In genomic region chr7:151139791-151140190, GRCh38 we compare ENCODE assay signal across 29 cellular contexts. TPM values are rescaled to one million over a fixed set of nuclear protein-coding genes. Genes with fewer than 3 reads are reported as not detected.
A peak's percentile ranks its signal among the peaks of the same experiment; 100 is the strongest.
DNase-seq lines count a peak whose midpoint lies in the region; ATAC-seq and TF ChIP-seq lines count a peak whose summit lies in the region.
"Had no signal": no experiment of that assay in that cellular context is flagged by ENCODE, and none has a peak within 500 bp of the region (broad histone marks: within the 10 kb centered on the region; RNA-seq: fewer than 3 reads in every experiment).

No MANE protein-coding gene starts in this region.

- ATAC-seq in HG03342 (IDR thresholded peaks at IDR 0.05; ENCODE audit: unreplicated experiment) = no peak
- ATAC-seq: GM12878 had no signal

- H3K4me3 ChIP-seq in WERI-Rb-1 (ENCODE audit: low read depth, low read length) = no peak overlapping the region
- no peak overlapping the region for H3K4me3 ChIP-seq in testis
- H3K4me3 ChIP-seq: A549, GM12878, HAP-1, MG63 had no signal

- peaks cover 61% of the 10 kb centered on the region for H3K36me3 ChIP-seq in WERI-Rb-1
- H3K36me3 ChIP-seq in testis (ENCODE audit: low read depth, missing control alignments) = no peaks in the 10 kb centered on the region

- no peak overlapping the region for H3K27ac Mint-ChIP-seq in glutamatergic neuron (ENCODE audit: unreplicated experiment)
- H3K27ac Mint-ChIP-seq: CD4-positive, alpha-beta memory T cell; HFFc6 had no signal

- TF ChIP-seq POLR2A in testis (IDR thresholded peaks at IDR 0.05) = no peak

- H3K4me1 Mint-ChIP-seq in glutamatergic neuron (ENCODE audit: low read depth, unreplicated experiment) = peaks cover 20% of the 10 kb centered on the region

- peaks cover 28% of the 10 kb centered on the region for H3K27me3 Mint-ChIP-seq in glutamatergic neuron (ENCODE audit: unreplicated experiment)
- H3K27me3 Mint-ChIP-seq: CD4-positive, alpha-beta memory T cell had no signal

- no peaks in the 10 kb centered on the region for H3K9me3 ChIP-seq in WERI-Rb-1 (ENCODE audit: severe bottlenecking)
- no peaks in the 10 kb centered on the region for H3K9me3 ChIP-seq in testis
- H3K9me3 ChIP-seq: A549, HAP-1, MG63 had no signal

- H3K36me3 Mint-ChIP-seq in glutamatergic neuron (ENCODE audit: unreplicated experiment) = no peaks in the 10 kb centered on the region

- H3K4me3 Mint-ChIP-seq in glutamatergic neuron (ENCODE audit: unreplicated experiment) = no peak overlapping the region
- H3K4me3 Mint-ChIP-seq: CD4-positive, alpha-beta memory T cell; HFFc6 had no signal

- intact Hi-C loops in testis (cut with DNase I; ENCODE audit: low total_unique reads) = no loop called here

- H3K27me3 ChIP-seq in WERI-Rb-1 (ENCODE audit: insufficient read depth, low read depth, severe bottlenecking) = no peaks in the 10 kb centered on the region
- H3K27me3 ChIP-seq in testis = no peaks in the 10 kb centered on the region
- H3K27me3 ChIP-seq: MG63 had no signal

- H3K9me3 Mint-ChIP-seq in glutamatergic neuron (ENCODE audit: unreplicated experiment) = peaks cover 25% of the 10 kb centered on the region
- H3K9me3 Mint-ChIP-seq: HFFc6 had no signal

- H3K27ac ChIP-seq in WERI-Rb-1 = no peak overlapping the region
- H3K27ac ChIP-seq in testis = no peak overlapping the region
- H3K27ac ChIP-seq: A549 had no signal

- peaks cover 18% of the 10 kb centered on the region for H3K4me1 ChIP-seq in testis
- H3K4me1 ChIP-seq: A549, HAP-1 had no signal

- TF ChIP-seq CTCF in WERI-Rb-1 (IDR thresholded peaks at IDR 0.05; ENCODE audit: low read depth, low read length) (no peak), glutamatergic neuron (IDR thresholded peaks at IDR 0.05; ENCODE audit: partially characterized antibody, unreplicated experiment) (no peak), testis (IDR thresholded peaks at IDR 0.05) (no peak)

- WGBS in testis, 2 donors = 87 to 92% methylated on average over 9 of the region's 9 CpGs

- DNase-seq in activated effector memory CD4-positive, alpha-beta T cell treated with anti-CD3 and anti-CD28 coated beads, Interleukin-2, amount 50 U/mL, for 16 hours = peak; percentile 43
- DNase-seq in activated effector memory CD4-positive, alpha-beta T cell treated with Interleukin-2 at 50 U/mL for 16 hours = no peak
- DNase-seq in WERI-Rb-1 = peak; percentile 3
- DNase-seq in glutamatergic neuron = peak; percentile 13
- peak; percentile 12 for DNase-seq in testis
- no peak for DNase-seq in NCI-H345 treated with DMSO at 0.1 percent for 48 hours (lab: John Stamatoyannopoulos, UW; ENCODE audit: unreplicated experiment)
- DNase-seq in ureter (ENCODE audit: low spot score) = no peak
- DNase-seq: AML-193; C1 segment of cervical spinal cord; CD4-positive, alpha-beta memory T cell; COR-L47; DMS53; GOT3; HFFc6; IMR-90; KG1; MG63; NCI-H1105 treated with DMSO at 0.1 percent for 48 hours; NCI-H2029 treated with DMSO at 0.1 percent for 48 hours; NCI-H526 treated with DMSO at 0.1 percent for 48 hours; SHP77 treated with DMSO at 0.1 percent for 48 hours had no signal

RNA-seq across cellular contexts. Expression of gene GBX1, which starts 27.7 kb away (rescaled TPM):
- not detected for total RNA-seq in glutamatergic neuron (ENCODE audit: unreplicated experiment)
- 10 to 100 TPM in 1 of 2 donors, 1 to 10 TPM in 1; 2.9 to 15.6 TPM for total RNA-seq in testis
- 7.2 TPM for polyA plus RNA-seq in testis (ENCODE audit: insufficient read depth, low read depth, low replicate concordance)
- total RNA-seq in ureter = not detected
- total RNA-seq: CD4-positive, alpha-beta memory T cell; Daoy; G401; GM12878; HFFc6; IMR-90; NCI-H460; OCI-LY7 had no signal
- polyA plus RNA-seq: A549; CD4-positive, alpha-beta memory T cell; GM12878; IMR-90 had no signal

RNA-seq across cellular contexts. Expression of gene ASB10, which starts 47.3 kb away (rescaled TPM):
- total RNA-seq in glutamatergic neuron (ENCODE audit: unreplicated experiment) (not detected), testis (under 1 TPM in 1 of 2 donors, not detected in 1; 0.39 TPM), ureter (not detected)
- polyA plus RNA-seq in testis (ENCODE audit: insufficient read depth, low read depth, low replicate concordance) = 0.18 TPM
- total RNA-seq: CD4-positive, alpha-beta memory T cell; Daoy; G401; GM12878; HFFc6; IMR-90; NCI-H460; OCI-LY7 had no signal
- polyA plus RNA-seq: A549; CD4-positive, alpha-beta memory T cell; GM12878; IMR-90 had no signal

RNA-seq across cellular contexts. Expression of gene AGAP3, which starts 53.5 kb away (rescaled TPM):
- total RNA-seq in glutamatergic neuron (ENCODE audit: unreplicated experiment) = 406 TPM
- total RNA-seq in testis = 10 to 100 TPM; 65.6 to 90.5 TPM
- polyA plus RNA-seq in testis (ENCODE audit: insufficient read depth, low read depth, low replicate concordance) = 44.1 TPM
- total RNA-seq in ureter = 178 TPM

RNA-seq across cellular contexts. Expression of gene TMUB1, which starts 56.5 kb away (rescaled TPM):
- total RNA-seq in glutamatergic neuron (ENCODE audit: unreplicated experiment) (45.7 TPM), testis (10 to 100 TPM; 63.2 to 68.7 TPM), ureter (24.9 TPM)
- 30.8 TPM for polyA plus RNA-seq in testis (ENCODE audit: insufficient read depth, low read depth, low replicate concordance)

RNA-seq across cellular contexts. Expression of gene FASTK, which starts 59.2 kb away (rescaled TPM):
- 64.7 TPM for total RNA-seq in glutamatergic neuron (ENCODE audit: unreplicated experiment)
- 100 to 1,000 TPM; 114 to 124 TPM for total RNA-seq in testis
- polyA plus RNA-seq in testis (ENCODE audit: insufficient read depth, low read depth, low replicate concordance) = 60.3 TPM
- total RNA-seq in ureter = 91.7 TPM

Comparison
In these comparisons a context has a peak if more than half of its experiments do, and no peak if none do; other contexts are left out.
1. DNase-seq: peak in activated effector memory CD4-positive, alpha-beta T cell treated with anti-CD3 and anti-CD28 coated beads, Interleukin-2, amount 50 U/mL, for 16 hours (single experiment), WERI-Rb-1 (single experiment), glutamatergic neuron (single experiment) and testis (single experiment); none in activated effector memory CD4-positive, alpha-beta T cell treated with Interleukin-2 at 50 U/mL for 16 hours (single experiment), NCI-H345 treated with DMSO at 0.1 percent for 48 hours (single experiment) and ureter (single experiment).